In genomic region chr1:78003070-78003751, GRCh38 we compare ENCODE assay signal across 8 cellular contexts. TPM values are rescaled to one million over a fixed set of nuclear protein-coding genes. Genes with fewer than 3 reads are reported as not detected.
A peak's percentile ranks its signal among the peaks of the same experiment; 100 is the strongest.
DNase-seq lines count a peak whose midpoint lies in the region; ATAC-seq lines count a peak whose summit lies in the region.

No MANE protein-coding gene starts in this region.

- no peaks in the 10 kb centered on the region for H3K27me3 Mint-ChIP-seq in central memory CD8-positive, alpha-beta T cell
- H3K27me3 Mint-ChIP-seq in naive thymus-derived CD8-positive, alpha-beta T cell = peaks cover 0 to 2% (median 0%) of the 10 kb centered on the region in 5 donors

- no peaks in the 10 kb centered on the region for H3K9me3 ChIP-seq in MG63

- peaks cover 10% of the 10 kb centered on the region for H3K36me3 Mint-ChIP-seq in central memory CD8-positive, alpha-beta T cell (ENCODE audit: insufficient read depth)
- no peaks in the 10 kb centered on the region for H3K36me3 Mint-ChIP-seq in naive thymus-derived CD8-positive, alpha-beta T cell

- no peaks in the 10 kb centered on the region for H3K27me3 ChIP-seq in MG63

- H3K9me3 Mint-ChIP-seq in central memory CD8-positive, alpha-beta T cell = no peaks in the 10 kb centered on the region
- no peaks in the 10 kb centered on the region for H3K9me3 Mint-ChIP-seq in naive thymus-derived CD8-positive, alpha-beta T cell

- peaks cover 7% of the 10 kb centered on the region; the same call in 1 of the 2 replicates for H3K36me3 ChIP-seq in MG63

- POLR2A ChIA-PET in naive thymus-derived CD8-positive, alpha-beta T cell (lab: Charles Lee) = interaction anchor here (1.1 to 4.4 kb wide), 5 partner anchors 9 to 321 kb away, joined by 4 to 104 read pairs (median 5); partner anchors contain the start of genes FUBP1 and ZZZ3

- H3K27ac Mint-ChIP-seq in central memory CD8-positive, alpha-beta T cell (ENCODE audit: low read depth) = peak overlapping the region; percentile 99
- peak overlapping the region; percentile 34 to 100 (median 98) for H3K27ac Mint-ChIP-seq in naive thymus-derived CD8-positive, alpha-beta T cell

- DNase-seq in CD1c-positive myeloid dendritic cell (ENCODE audit: extremely low spot score) (peak; percentile 61), MG63 (no peak), GM19238 (ENCODE audit: insufficient read length, low spot score) (no peak), UCSD-AML1 (lab: John Stamatoyannopoulos, UW; ENCODE audit: unreplicated experiment) (no peak)
- DNase-seq in central memory CD8-positive, alpha-beta T cell (ENCODE audit: low spot score in 2 of 2) = no peak
- DNase-seq in naive thymus-derived CD8-positive, alpha-beta T cell = peak in 1 of 10 donors; percentile 4
- no peak for DNase-seq in stimulated activated naive CD4-positive, alpha-beta T cell (lab: John Stamatoyannopoulos, UW)

- peak overlapping the region; percentile 87 for H3K4me3 Mint-ChIP-seq in central memory CD8-positive, alpha-beta T cell
- H3K4me3 Mint-ChIP-seq in naive thymus-derived CD8-positive, alpha-beta T cell = peak overlapping the region in 8 of 10 donors; percentile 5 to 91 (median 62)

- H3K4me3 ChIP-seq in MG63 = peak overlapping the region; percentile 76

- peaks cover 22% of the 10 kb centered on the region for H3K4me1 Mint-ChIP-seq in central memory CD8-positive, alpha-beta T cell
- peaks cover 15 to 39% (median 27%) of the 10 kb centered on the region in 4 donors for H3K4me1 Mint-ChIP-seq in naive thymus-derived CD8-positive, alpha-beta T cell

- no peak for ATAC-seq in central memory CD8-positive, alpha-beta T cell (replicated peaks; ENCODE audit: extremely low read depth, poor library complexity, severe bottlenecking)
- ATAC-seq in naive thymus-derived CD8-positive, alpha-beta T cell = no peak
- ATAC-seq in GM18873 (IDR thresholded peaks at IDR 0.05; ENCODE audit: low FRiP score, unreplicated experiment) = no peak

RNA-seq across cellular contexts. Expression of gene DNAJB4, which starts 1.5 kb away (rescaled TPM):
- total RNA-seq in MG63 (2014; rRNA removed; shearing (Covaris generic); ENCODE audit: low replicate concordance) = 20.9 and 34.9 TPM in 2 replicates
- 10 to 100 TPM; 16.9 to 23.0 TPM for total RNA-seq in naive thymus-derived CD8-positive, alpha-beta T cell
- 1 to 10 TPM; 3.7 to 6.3 (median 5.8) TPM for polyA plus RNA-seq in naive thymus-derived CD8-positive, alpha-beta T cell

RNA-seq across cellular contexts. Expression of gene FUBP1, which starts 24.3 kb away (rescaled TPM):
- 183 and 225 TPM in 2 replicates for total RNA-seq in MG63 (2014; rRNA removed; shearing (Covaris generic); ENCODE audit: low replicate concordance)
- 100 to 1,000 TPM; 241 to 249 TPM for total RNA-seq in naive thymus-derived CD8-positive, alpha-beta T cell
- polyA plus RNA-seq in naive thymus-derived CD8-positive, alpha-beta T cell = 10 to 100 TPM; 47.8 to 54.5 (median 49.0) TPM

RNA-seq across cellular contexts. Expression of gene GIPC2, which starts 42.6 kb away (rescaled TPM):
- 0.10 TPM in 1 of 2 replicates, not detected in the other for total RNA-seq in MG63 (2014; rRNA removed; shearing (Covaris generic); ENCODE audit: low replicate concordance)
- total RNA-seq in naive thymus-derived CD8-positive, alpha-beta T cell = under 1 TPM; 0.26 to 0.52 TPM
- under 1 TPM; 0.05 to 0.39 (median 0.18) TPM for polyA plus RNA-seq in naive thymus-derived CD8-positive, alpha-beta T cell
